6 cellular contexts compared by ENCODE assay signal in genomic region chr17:75130059-75130631, GRCh38. TPM values are rescaled to one million over a fixed set of nuclear protein-coding genes. Genes with fewer than 3 reads are reported as not detected.
DNase-seq lines count a peak whose midpoint lies in the region; TF ChIP-seq lines count a peak whose summit lies in the region.

No MANE protein-coding gene starts in this region.

- TF ChIP-seq CTCF in AG09309 (IDR thresholded peaks at IDR 0.05; ENCODE audit: control insufficient read depth, insufficient read depth, low read depth, low read length, missing control alignments) = no peak
- no peak for TF ChIP-seq CTCF in PC-9 (conservative IDR thresholded peaks at IDR 0.05)

- H3K79me2 ChIP-seq in PC-9 (ENCODE audit: low read depth) = peaks cover 38% of the 10 kb centered on the region

- H3K9me2 ChIP-seq in PC-9 (ENCODE audit: insufficient read depth) = no peaks in the 10 kb centered on the region

- no peak overlapping the region for H2AFZ ChIP-seq in PC-9

- H3K9me3 ChIP-seq in PC-9 (ENCODE audit: insufficient read depth, low read depth) = no peaks in the 10 kb centered on the region
- no peaks in the 10 kb centered on the region for H3K9me3 ChIP-seq in iPS-18c (ENCODE audit: control insufficient read depth, insufficient read depth, low read length)

- H3K4me3 ChIP-seq in AG09309 (ENCODE audit: control insufficient read depth, low read depth, low read length) = peak overlapping the region; percentile 74
- peak overlapping the region; percentile 95 for H3K4me3 ChIP-seq in PC-9
- peak overlapping the region; percentile 81 for H3K4me3 ChIP-seq in iPS-18c (ENCODE audit: insufficient read depth, low read depth, low read length)

- intact Hi-C loops in PC-9 (cut with micrococcal nuclease; ENCODE audit: unreplicated experiment) = no loop called here

- no peaks in the 10 kb centered on the region; the same call in 1 of the 2 replicates for H4K20me1 ChIP-seq in PC-9 (ENCODE audit: insufficient read depth)

- no peak for DNase-seq in AG09309 (ENCODE audit: low read depth)
- no peak for DNase-seq in PC-9
- DNase-seq in AG20443 (ENCODE audit: low spot score) = no peak
- DNase-seq in EL = no peak
- DNase-seq in DMS79 (lab: John Stamatoyannopoulos, UW) = no peak

- peaks cover 33% of the 10 kb centered on the region for H3K4me1 ChIP-seq in PC-9 (replicated peaks; ENCODE audit: insufficient read depth)

- POLR2A ChIA-PET in PC-9 (lab: Charles Lee; ENCODE audit: unreplicated experiment) = interaction anchor here (0.5 to 0.6 kb wide), 2 partner anchors 25 to 59 kb away, joined by 3 read pairs; no protein-coding TSS in a partner anchor

- H3F3A ChIP-seq in PC-9 (ENCODE audit: insufficient read depth, low read depth) = peaks cover 72% of the 10 kb centered on the region

- H3K27ac ChIP-seq in PC-9 = no peak overlapping the region

- no peaks in the 10 kb centered on the region for H3K27me3 ChIP-seq in PC-9 (ENCODE audit: insufficient read depth, low read depth)

- no TSS peak for BruUV-seq in PC-9 (replicated peaks; lab: Mats Ljungman, UMichigan)

- peak overlapping the region; percentile 74 for H3K4me2 ChIP-seq in PC-9

- H3K36me3 ChIP-seq in PC-9 (ENCODE audit: low read depth) = no peaks in the 10 kb centered on the region

- CTCF ChIA-PET in PC-9 (lab: Charles Lee) = interaction anchor here (0.6 to 1.5 kb wide), 2 partner anchors 16 to 120 kb away, joined by 8 to 18 read pairs; no protein-coding TSS in a partner anchor

RNA-seq across cellular contexts. Expression of gene NT5C, which starts 1.4 kb away (rescaled TPM):
- total RNA-seq in PC-9 (2021) = 38.6 and 52.3 TPM in 2 replicates

RNA-seq across cellular contexts. Expression of gene ARMC7, which starts 20.4 kb away (rescaled TPM):
- total RNA-seq in PC-9 (2021) = 19.2 and 20.5 TPM in 2 replicates

RNA-seq across cellular contexts. Expression of gene JPT1, which starts 24.2 kb away (rescaled TPM):
- total RNA-seq in PC-9 (2021) = 250 and 277 TPM in 2 replicates

RNA-seq across cellular contexts. Expression of gene SLC16A5, which starts 42.4 kb away (rescaled TPM):
- total RNA-seq in PC-9 (2021) = 70.2 and 88.5 TPM in 2 replicates

RNA-seq across cellular contexts. Expression of gene SUMO2, which starts 52.6 kb away (rescaled TPM):
- 425 and 486 TPM in 2 replicates for total RNA-seq in PC-9 (2021)
